In genomic region chr2:115541808-115542207, GRCh38 we compare ENCODE assay signal across 5 cellular contexts.
"Had no signal": no experiment of that assay in that cellular context is flagged by ENCODE, and none has a peak within 500 bp of the region (broad histone marks: within the 10 kb centered on the region; RNA-seq: fewer than 3 reads in every experiment).

No MANE protein-coding gene starts in this region.

- H3K9me3 Mint-ChIP-seq: GM23338 had no signal

- H3K27ac Mint-ChIP-seq: HFFc6, IgD-negative memory B cell had no signal

- H3K4me1 Mint-ChIP-seq: IgD-negative memory B cell had no signal

- H3K4me3 Mint-ChIP-seq: GM23338, HFFc6, IgD-negative memory B cell had no signal

- H2AFZ ChIP-seq: GM23338 had no signal

- DNase-seq: HFFc6, KBM-7 had no signal

- H3K27me3 Mint-ChIP-seq: IgD-negative memory B cell had no signal

- H3K36me3 Mint-ChIP-seq: IgD-negative memory B cell had no signal

- H3K4me3 ChIP-seq: GM23338, HAP-1 had no signal

- H3K9me3 ChIP-seq: HAP-1 had no signal

- H3K4me2 ChIP-seq: GM23338 had no signal

- H3K36me3 ChIP-seq: HAP-1 had no signal
